Comparison of ENCODE assay signal across 1 cellular context in the genomic region with DNA sequence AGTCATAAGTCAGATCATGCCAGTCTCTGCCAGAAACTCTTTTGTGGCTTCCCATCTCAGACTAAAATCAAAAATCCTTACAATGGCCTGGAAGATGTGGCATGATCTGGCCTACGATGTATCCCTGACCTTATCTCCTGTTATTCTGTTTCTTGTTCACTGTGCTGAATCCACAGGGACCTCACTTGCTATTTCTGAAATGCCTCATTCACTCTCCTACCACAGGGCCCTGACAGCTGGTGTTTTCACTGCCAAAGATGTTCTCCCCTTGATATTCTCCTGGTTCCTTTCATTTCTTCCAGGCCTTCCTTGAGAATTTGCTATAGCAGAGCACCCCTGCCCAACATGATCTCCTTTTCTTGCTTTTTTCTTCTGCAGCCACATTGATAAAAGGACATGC.
TF ChIP-seq lines count a peak whose summit lies in the region.

No MANE protein-coding gene starts in this region.

TF ChIP-seq in GM23338, 12 proteins besides CTCF, POLR2A, EP300 and RAD21 (continued from another document):
- TF ChIP-seq, protein P1, sequence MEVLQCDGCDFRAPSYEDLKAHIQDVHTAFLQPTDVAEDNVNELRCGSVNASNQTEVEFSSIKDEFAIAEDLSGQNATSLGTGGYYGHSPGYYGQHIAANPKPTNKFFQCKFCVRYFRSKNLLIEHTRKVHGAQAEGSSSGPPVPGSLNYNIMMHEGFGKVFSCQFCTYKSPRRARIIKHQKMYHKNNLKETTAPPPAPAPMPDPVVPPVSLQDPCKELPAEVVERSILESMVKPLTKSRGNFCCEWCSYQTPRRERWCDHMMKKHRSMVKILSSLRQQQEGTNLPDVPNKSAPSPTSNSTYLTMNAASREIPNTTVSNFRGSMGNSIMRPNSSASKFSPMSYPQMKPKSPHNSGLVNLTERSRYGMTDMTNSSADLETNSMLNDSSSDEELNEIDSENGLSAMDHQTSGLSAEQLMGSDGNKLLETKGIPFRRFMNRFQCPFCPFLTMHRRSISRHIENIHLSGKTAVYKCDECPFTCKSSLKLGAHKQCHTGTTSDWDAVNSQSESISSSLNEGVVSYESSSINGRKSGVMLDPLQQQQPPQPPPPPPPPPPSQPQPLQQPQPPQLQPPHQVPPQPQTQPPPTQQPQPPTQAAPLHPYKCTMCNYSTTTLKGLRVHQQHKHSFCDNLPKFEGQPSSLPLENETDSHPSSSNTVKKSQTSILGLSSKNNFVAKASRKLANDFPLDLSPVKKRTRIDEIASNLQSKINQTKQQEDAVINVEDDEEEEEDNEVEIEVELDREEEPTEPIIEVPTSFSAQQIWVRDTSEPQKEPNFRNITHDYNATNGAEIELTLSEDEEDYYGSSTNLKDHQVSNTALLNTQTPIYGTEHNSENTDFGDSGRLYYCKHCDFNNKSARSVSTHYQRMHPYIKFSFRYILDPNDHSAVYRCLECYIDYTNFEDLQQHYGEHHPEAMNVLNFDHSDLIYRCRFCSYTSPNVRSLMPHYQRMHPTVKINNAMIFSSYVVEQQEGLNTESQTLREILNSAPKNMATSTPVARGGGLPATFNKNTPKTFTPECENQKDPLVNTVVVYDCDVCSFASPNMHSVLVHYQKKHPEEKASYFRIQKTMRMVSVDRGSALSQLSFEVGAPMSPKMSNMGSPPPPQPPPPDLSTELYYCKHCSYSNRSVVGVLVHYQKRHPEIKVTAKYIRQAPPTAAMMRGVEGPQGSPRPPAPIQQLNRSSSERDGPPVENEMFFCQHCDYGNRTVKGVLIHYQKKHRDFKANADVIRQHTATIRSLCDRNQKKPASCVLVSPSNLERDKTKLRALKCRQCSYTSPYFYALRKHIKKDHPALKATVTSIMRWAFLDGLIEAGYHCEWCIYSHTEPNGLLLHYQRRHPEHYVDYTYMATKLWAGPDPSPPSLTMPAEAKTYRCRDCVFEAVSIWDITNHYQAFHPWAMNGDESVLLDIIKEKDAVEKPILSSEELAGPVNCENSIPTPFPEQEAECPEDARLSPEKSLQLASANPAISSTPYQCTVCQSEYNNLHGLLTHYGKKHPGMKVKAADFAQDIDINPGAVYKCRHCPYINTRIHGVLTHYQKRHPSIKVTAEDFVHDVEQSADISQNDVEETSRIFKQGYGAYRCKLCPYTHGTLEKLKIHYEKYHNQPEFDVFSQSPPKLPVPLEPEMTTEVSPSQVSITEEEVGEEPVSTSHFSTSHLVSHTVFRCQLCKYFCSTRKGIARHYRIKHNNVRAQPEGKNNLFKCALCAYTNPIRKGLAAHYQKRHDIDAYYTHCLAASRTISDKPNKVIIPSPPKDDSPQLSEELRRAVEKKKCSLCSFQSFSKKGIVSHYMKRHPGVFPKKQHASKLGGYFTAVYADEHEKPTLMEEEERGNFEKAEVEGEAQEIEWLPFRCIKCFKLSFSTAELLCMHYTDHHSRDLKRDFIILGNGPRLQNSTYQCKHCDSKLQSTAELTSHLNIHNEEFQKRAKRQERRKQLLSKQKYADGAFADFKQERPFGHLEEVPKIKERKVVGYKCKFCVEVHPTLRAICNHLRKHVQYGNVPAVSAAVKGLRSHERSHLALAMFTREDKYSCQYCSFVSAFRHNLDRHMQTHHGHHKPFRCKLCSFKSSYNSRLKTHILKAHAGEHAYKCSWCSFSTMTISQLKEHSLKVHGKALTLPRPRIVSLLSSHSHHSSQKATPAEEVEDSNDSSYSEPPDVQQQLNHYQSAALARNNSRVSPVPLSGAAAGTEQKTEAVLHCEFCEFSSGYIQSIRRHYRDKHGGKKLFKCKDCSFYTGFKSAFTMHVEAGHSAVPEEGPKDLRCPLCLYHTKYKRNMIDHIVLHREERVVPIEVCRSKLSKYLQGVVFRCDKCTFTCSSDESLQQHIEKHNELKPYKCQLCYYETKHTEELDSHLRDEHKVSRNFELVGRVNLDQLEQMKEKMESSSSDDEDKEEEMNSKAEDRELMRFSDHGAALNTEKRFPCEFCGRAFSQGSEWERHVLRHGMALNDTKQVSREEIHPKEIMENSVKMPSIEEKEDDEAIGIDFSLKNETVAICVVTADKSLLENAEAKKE (CRISPR knock-in tag; IDR thresholded peaks at IDR 0.05): no peak
- TF ChIP-seq POLR2AphosphoS5 (IDR thresholded peaks at IDR 0.05; ENCODE audit: low read depth): no peak
- TF ChIP-seq, protein P2, sequence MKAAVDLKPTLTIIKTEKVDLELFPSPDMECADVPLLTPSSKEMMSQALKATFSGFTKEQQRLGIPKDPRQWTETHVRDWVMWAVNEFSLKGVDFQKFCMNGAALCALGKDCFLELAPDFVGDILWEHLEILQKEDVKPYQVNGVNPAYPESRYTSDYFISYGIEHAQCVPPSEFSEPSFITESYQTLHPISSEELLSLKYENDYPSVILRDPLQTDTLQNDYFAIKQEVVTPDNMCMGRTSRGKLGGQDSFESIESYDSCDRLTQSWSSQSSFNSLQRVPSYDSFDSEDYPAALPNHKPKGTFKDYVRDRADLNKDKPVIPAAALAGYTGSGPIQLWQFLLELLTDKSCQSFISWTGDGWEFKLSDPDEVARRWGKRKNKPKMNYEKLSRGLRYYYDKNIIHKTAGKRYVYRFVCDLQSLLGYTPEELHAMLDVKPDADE (IDR thresholded peaks at IDR 0.05): no peak
- no peak for TF ChIP-seq EZH2phosphoT487 (IDR thresholded peaks at IDR 0.05; ENCODE audit: unreplicated experiment)
- no peak for TF ChIP-seq CREB1 (CRISPR knock-in tag; IDR thresholded peaks at IDR 0.05; ENCODE audit: low read depth)
- TF ChIP-seq STAT1 (IDR thresholded peaks at IDR 0.05; ENCODE audit: unreplicated experiment): no peak
- TF ChIP-seq NANOG (IDR thresholded peaks at IDR 0.05; ENCODE audit: borderline replicate concordance): no peak
- TF ChIP-seq ZNF331 (CRISPR knock-in tag; IDR thresholded peaks at IDR 0.05; ENCODE audit: low read depth): no peak
- TF ChIP-seq ZNF114 (CRISPR knock-in tag; IDR thresholded peaks at IDR 0.05): no peak
TF ChIP-seq in GM23338: peak in this region for 0.
